15 cellular contexts compared by ENCODE assay signal in genomic region chr20:59121714-59122376, GRCh38. TPM values are rescaled to one million over a fixed set of nuclear protein-coding genes. Genes with fewer than 3 reads are reported as not detected.
DNase-seq lines count a peak whose midpoint lies in the region; ATAC-seq, FAIRE-seq and TF ChIP-seq lines count a peak whose summit lies in the region.
"Had no signal": no experiment of that assay in that cellular context is flagged by ENCODE, and none has a peak within 500 bp of the region (broad histone marks: within the 10 kb centered on the region; RNA-seq: fewer than 3 reads in every experiment).

No MANE protein-coding gene starts in this region.

- TF ChIP-seq POLR2A in GM12878 (IDR thresholded peaks at IDR 0.05; ENCODE audit: low read depth, low read length), result no peak
- TF ChIP-seq POLR2A in lower leg skin (IDR thresholded peaks at IDR 0.05), result no peak
- no peak for TF ChIP-seq POLR2A in testis (IDR thresholded peaks at IDR 0.05)

- SMC1A ChIA-PET in GM12878 (lab: Charles Lee; ENCODE audit: uncharacterized antibody, unreplicated experiment), result interaction anchor here (1.2 kb wide), 1 partner anchor 84 kb away, joined by 3 read pairs; no protein-coding TSS in a partner anchor

- FAIRE-seq in GM12878 (lab: Jason Lieb, UNC), result no peak
- FAIRE-seq: A549 had no signal

- H3K4me1 ChIP-seq in GM12878 (ENCODE audit: control insufficient read depth, insufficient read depth, low read length) (peaks cover 14% of the 10 kb centered on the region), testis (peaks cover 6% of the 10 kb centered on the region)
- H3K4me1 ChIP-seq: A549, tibial artery had no signal

- CTCF ChIA-PET in GM12878 (lab: Yijun Ruan, JAX), result interaction anchor here (1.5 kb wide), 1 partner anchor 85 kb away, joined by 5 read pairs; no protein-coding TSS in a partner anchor

- H3K27me3 Mint-ChIP-seq in IgD-negative memory B cell, result no peaks in the 10 kb centered on the region
- H3K27me3 Mint-ChIP-seq in naive thymus-derived CD8-positive, alpha-beta T cell, result no peaks in the 10 kb centered on the region

- H3K4me3 Mint-ChIP-seq in IgD-negative memory B cell, result peak overlapping the region in 3 of 4 donors; percentile 34 to 96 (median 69)
- H3K4me3 Mint-ChIP-seq in naive thymus-derived CD8-positive, alpha-beta T cell, result peak overlapping the region; percentile 83 to 95 (median 89)

- H3K4me3 ChIP-seq in GM12878 (no peak overlapping the region), lower leg skin (ENCODE audit: low read depth, poor library complexity, severe bottlenecking) (no peak overlapping the region), testis (no peak overlapping the region)
- H3K4me3 ChIP-seq: A549, tibial artery had no signal

- TF ChIP-seq RAD21 in GM12878 (IDR thresholded peaks at IDR 0.05; ENCODE audit: insufficient read depth, low read depth, low read length), result no peak

- H3K27ac Mint-ChIP-seq in IgD-negative memory B cell, result peak overlapping the region; percentile 68 to 95 (median 80)
- H3K27ac Mint-ChIP-seq in naive thymus-derived CD8-positive, alpha-beta T cell, result peak overlapping the region; percentile 99 to 100 (median 100)

- H3K9ac ChIP-seq in GM12878 (ENCODE audit: control insufficient read depth, insufficient read depth, low read length), result no peak overlapping the region

- DNase-seq in NCI-H2227 (lab: John Stamatoyannopoulos, UW; ENCODE audit: unreplicated experiment) (peak; percentile 14), NCI-H2227 treated with DMSO at 0.1 percent for 48 hours (lab: John Stamatoyannopoulos, UW) (no peak), GM12878 (ENCODE audit: low read depth, low spot score) (no peak), lower leg skin (ENCODE audit: low spot score in 2 of 2) (no peak), testis (no peak)
- peak in 7 of 10 donors; percentile 24 to 73 (median 50) for DNase-seq in naive thymus-derived CD8-positive, alpha-beta T cell
- DNase-seq: amniotic stem cell, EL, mammary epithelial cell, NCI-H510A, tibial artery had no signal

- POLR2A ChIA-PET in GM12878 (lab: Charles Lee), result interaction anchor here (0.6 kb wide), 1 partner anchor 38 kb away, joined by 3 read pairs; no protein-coding TSS in a partner anchor
- POLR2A ChIA-PET in naive thymus-derived CD8-positive, alpha-beta T cell (lab: Charles Lee), result interaction anchor here (0.5 to 7.7 kb wide), 25 partner anchors 10 to 281 kb away, joined by 3 to 190 read pairs (median 6); partner anchors contain the start of genes ATP5F1E, PRELID3B and ZNF831

- H3K9me3 Mint-ChIP-seq in IgD-negative memory B cell, result no peaks in the 10 kb centered on the region
- H3K9me3 Mint-ChIP-seq in naive thymus-derived CD8-positive, alpha-beta T cell, result peaks cover 0 to 3% (median 0%) of the 10 kb centered on the region in 9 donors

- TF ChIP-seq EP300 in GM12878 (IDR thresholded peaks at IDR 0.05; ENCODE audit: borderline replicate concordance in 1 of 2, control insufficient read depth in 1 of 2, low read depth in 2 of 2, low read length in 2 of 2), result no peak

- peaks cover 44 to 52% (median 46%) of the 10 kb centered on the region in 3 donors for H3K4me1 Mint-ChIP-seq in IgD-negative memory B cell
- peaks cover 59 to 99% (median 98%) of the 10 kb centered on the region in 4 donors for H3K4me1 Mint-ChIP-seq in naive thymus-derived CD8-positive, alpha-beta T cell

- RAD21 ChIA-PET in GM12878 (lab: Charles Lee; ENCODE audit: unreplicated experiment), result no interaction called here

- H2AFZ ChIP-seq in GM12878 (ENCODE audit: control insufficient read depth, low read depth, low read length), result no peak overlapping the region

- no peaks in the 10 kb centered on the region for H3K79me2 ChIP-seq in GM12878 (ENCODE audit: control insufficient read depth, insufficient read depth, low read length)

- ATAC-seq in GM12878 (no peak), HG03196 (IDR thresholded peaks at IDR 0.05; ENCODE audit: unreplicated experiment) (no peak)
- ATAC-seq in naive thymus-derived CD8-positive, alpha-beta T cell, result peak; percentile 15 to 40
- ATAC-seq: A549 had no signal

- in situ Hi-C loops in GM12878 (cut with MboI), result no loop called here

- 38% methylated on average over 6 of the region's 6 CpGs for WGBS in GM12878 (ENCODE audit: insufficient coverage, insufficient replicate concordance, low lambda C conversion rate, missing lambda C conversion rate)
- 59 to 61% methylated on average over 6 of the region's 6 CpGs for WGBS in lower leg skin, 2 donors
- 63 to 66% methylated on average over 6 of the region's 6 CpGs for WGBS in testis, 2 donors

- H3K36me3 ChIP-seq in GM12878 (ENCODE audit: control insufficient read depth in 2 of 2, insufficient read depth in 2 of 2, low read length in 1 of 2), result no peaks in the 10 kb centered on the region
- H3K36me3 ChIP-seq in testis (ENCODE audit: low read depth, missing control alignments), result no peaks in the 10 kb centered on the region
- H3K36me3 ChIP-seq: tibial artery had no signal

- TF ChIP-seq CTCF in GM12878 (IDR thresholded peaks at IDR 0.05 in 2 of 3, conservative IDR thresholded peaks at IDR 0.05 in 1 of 3; ENCODE audit: control insufficient read depth in 2 of 3, extremely low read depth in 1 of 3, insufficient read depth in 1 of 3, low read depth in 3 of 3, low read length in 3 of 3) (no peak), lower leg skin (IDR thresholded peaks at IDR 0.05) (no peak), testis (IDR thresholded peaks at IDR 0.05) (no peak)

- BruUV-seq in GM12878 (replicated peaks; lab: Mats Ljungman, UMichigan), result no TSS peak

- no peak overlapping the region for H3K4me2 ChIP-seq in GM12878 (ENCODE audit: control insufficient read depth, insufficient read depth)
- H3K4me2 ChIP-seq: A549 had no signal

- peaks cover 4% of the 10 kb centered on the region; the same call in 2 of the 3 replicates for H3K9me3 ChIP-seq in GM12878 (replicated peaks; ENCODE audit: control insufficient read depth, insufficient read depth, low read length)
- no peaks in the 10 kb centered on the region for H3K9me3 ChIP-seq in testis
- H3K9me3 ChIP-seq: tibial artery had no signal

- intact Hi-C loops in GM12878 (cut with micrococcal nuclease; ENCODE audit: unreplicated experiment), result no loop called here
- intact Hi-C loops in lower leg skin (cut with DNase I; ENCODE audit: low total_unique reads), result no loop called here
- intact Hi-C loops in testis (cut with DNase I; ENCODE audit: low total_unique reads), result no loop called here

- no peaks in the 10 kb centered on the region for H3K36me3 Mint-ChIP-seq in IgD-negative memory B cell
- H3K36me3 Mint-ChIP-seq in naive thymus-derived CD8-positive, alpha-beta T cell, result no peaks in the 10 kb centered on the region

- H3K27ac ChIP-seq in GM12878 (ENCODE audit: control insufficient read depth, insufficient read depth), result no peak overlapping the region
- no peak overlapping the region for H3K27ac ChIP-seq in testis
- H3K27ac ChIP-seq: A549, tibial artery had no signal

- H4K20me1 ChIP-seq in GM12878 (ENCODE audit: control insufficient read depth, insufficient read depth), result no peaks in the 10 kb centered on the region

- peaks cover 2 to 20% of the 10 kb centered on the region in 2 experiments for H3K27me3 ChIP-seq in GM12878 (replicated peaks in 1 of 2; ENCODE audit: control insufficient read depth in 2 of 2, insufficient read depth in 2 of 2, low read length in 1 of 2)
- no peaks in the 10 kb centered on the region for H3K27me3 ChIP-seq in testis

TF ChIP-seq in GM12878, 131 proteins besides CTCF, POLR2A, EP300 and RAD21:
- TF ChIP-seq SMAD5 (IDR thresholded peaks at IDR 0.05; ENCODE audit: low read depth) (no peak), SUZ12 (IDR thresholded peaks at IDR 0.05; ENCODE audit: unreplicated experiment) (no peak), MAX (IDR thresholded peaks at IDR 0.05; ENCODE audit: low read depth, low read length) (no peak), BMI1 (IDR thresholded peaks at IDR 0.05; ENCODE audit: borderline replicate concordance) (0 out of 2 replicates have a peak, but pooled peaks have one; percentile 18)

RNA-seq across cellular contexts. Expression of gene ZNF831, which starts 41.8 kb away (rescaled TPM):
- polyA plus RNA-seq in IgD-negative memory B cell (1.2 TPM), GM12878 (2011; rRNA removed) (0.11 and 0.13 TPM in 2 replicates), GM12878 (2014; fragmentation: Illumina TruSeq; extraction: Trizol) (0.32 and 0.41 TPM in 2 replicates), GM12878 (2014; fragmentation: Nextera tagmentation; extraction: Ambion mirVana) (under 1 TPM; 0.05 to 0.13 TPM), GM12878 (2014; rRNA removed) (0.35 and 0.48 TPM in 2 replicates), GM12878 (2016; fragmentation: Nextera tagmentation; extraction: Ambion mirVana) (under 1 TPM; 0.01 to 0.06 TPM), testis (ENCODE audit: insufficient read depth, low read depth, low replicate concordance) (0.99 TPM)
- 0.05 TPM in 1 of 2 replicates, not detected in the other for total RNA-seq in GM12878 (2013; cell fraction: nucleolus; rRNA removed)
- total RNA-seq in GM12878 (2014; rRNA removed) (0.68 and 0.87 TPM in 2 replicates), GM12878 (2014; rRNA removed; fragmentation: Illumina TruSeq; extraction: Trizol) (0.51 and 0.54 TPM in 2 replicates), GM12878 (2021) (0.85 and 0.97 TPM in 2 replicates), lower leg skin (under 1 TPM; 0.20 to 0.30 (median 0.24) TPM), testis (1 to 10 TPM; 4.0 to 4.8 TPM)
- polyA plus RNA-seq in GM12878 (2011; ENCODE audit: low read depth), result 0.17 TPM
- 0.12 and 0.13 TPM in 2 replicates for polyA plus RNA-seq in GM12878 (2011; cell fraction: cytosol; rRNA removed)
- 0.42 and 0.43 TPM in 2 replicates for polyA plus RNA-seq in GM12878 (2011; cell fraction: nucleus; rRNA removed)
- polyA plus RNA-seq in GM12878 (2012), result 0.29 and 0.31 TPM in 2 replicates
- polyA minus RNA-seq in GM12878 (2011; rRNA and poly(A)+ RNA removed), result 0.22 and 0.41 TPM in 2 replicates
- 0.10 and 0.13 TPM in 2 replicates for polyA minus RNA-seq in GM12878 (2011; cell fraction: cytosol; rRNA and poly(A)+ RNA removed)
- polyA minus RNA-seq in GM12878 (2011; cell fraction: nucleus; rRNA and poly(A)+ RNA removed), result 0.36 and 0.77 TPM in 2 replicates
- 10 to 100 TPM; 28.0 to 29.9 TPM for total RNA-seq in naive thymus-derived CD8-positive, alpha-beta T cell
- 1 to 10 TPM; 5.5 to 6.2 (median 5.9) TPM for polyA plus RNA-seq in naive thymus-derived CD8-positive, alpha-beta T cell
- total RNA-seq: glomerular endothelial cell, mammary epithelial cell had no signal
- polyA plus RNA-seq: A549, mammary epithelial cell had no signal

Comparison
In these comparisons a context has a peak if more than half of its experiments do, and no peak if none do; other contexts are left out.
1. DNase-seq: peak in NCI-H2227 (single experiment) and naive thymus-derived CD8-positive, alpha-beta T cell (7 of 10); none in NCI-H2227 treated with DMSO at 0.1 percent for 48 hours (single experiment), GM12878 (single experiment), lower leg skin (0 of 2) and testis (single experiment).
2. ATAC-seq: peak in naive thymus-derived CD8-positive, alpha-beta T cell (2 of 2); none in GM12878 (single experiment) and HG03196 (single experiment).
3. RNA of gene ZNF831, which starts 41.8 kb away (total RNA-seq): 28.0 to 29.9 TPM in naive thymus-derived CD8-positive, alpha-beta T cell; 4.0 to 4.8 TPM in testis, 0.05 to 0.97 TPM in GM12878 and 0.20 to 0.30 TPM in lower leg skin; every median in the first group is over 4 times any median in the second.